2 cellular contexts compared by ENCODE assay signal in the genomic region with DNA sequence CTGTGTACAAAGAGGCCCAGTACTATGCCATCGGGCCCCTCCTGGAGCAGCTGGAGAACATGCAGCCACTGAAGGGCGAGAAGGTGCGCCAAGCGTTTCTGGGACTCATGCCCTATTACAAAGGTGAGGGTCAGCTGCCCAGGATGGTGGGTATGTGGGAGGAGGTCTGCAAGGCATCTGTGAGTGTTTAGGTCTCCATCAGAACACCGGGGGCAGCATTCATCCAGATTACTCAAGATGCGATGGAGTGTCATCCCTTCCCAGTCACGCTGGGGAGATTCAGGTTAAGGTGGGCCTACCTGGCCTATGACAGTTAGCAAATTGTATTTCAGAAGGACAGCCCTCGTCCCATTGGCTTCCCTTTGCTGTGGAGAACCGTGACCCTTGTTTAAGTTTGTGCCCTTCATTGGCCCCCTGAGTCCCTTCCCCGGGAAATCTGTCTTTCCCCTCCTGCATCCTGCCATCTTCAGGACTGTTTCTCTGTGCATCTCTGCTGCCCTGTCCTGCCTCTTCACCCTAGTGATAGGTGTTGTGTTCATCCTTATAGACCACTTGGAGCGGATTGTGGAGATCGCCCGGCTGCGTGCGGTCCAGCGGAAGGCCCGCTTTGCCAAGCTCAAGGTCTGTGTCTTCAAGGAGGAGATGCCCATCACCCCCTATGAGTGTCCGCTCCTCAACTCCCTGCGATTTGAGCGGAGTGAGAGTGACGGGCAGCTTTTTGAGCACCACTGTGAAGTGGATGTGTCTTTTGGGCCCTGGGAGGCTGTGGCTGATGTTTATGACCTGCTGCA.
TF ChIP-seq lines count a peak whose summit lies in the region.

No MANE protein-coding gene starts in this region.

TF ChIP-seq in GM23338, 12 proteins besides CTCF, POLR2A, EP300 and RAD21 (continues in another document):
- TF ChIP-seq EZH2 (IDR thresholded peaks at IDR 0.05; ENCODE audit: low read depth, unreplicated experiment) (no peak), CREB1 (CRISPR knock-in tag; IDR thresholded peaks at IDR 0.05; ENCODE audit: low read depth) (no peak), ZNF114 (CRISPR knock-in tag; IDR thresholded peaks at IDR 0.05) (no peak), ZNF331 (CRISPR knock-in tag; IDR thresholded peaks at IDR 0.05; ENCODE audit: low read depth) (no peak), STAT1 (IDR thresholded peaks at IDR 0.05; ENCODE audit: unreplicated experiment) (no peak), POLR2AphosphoS5 (IDR thresholded peaks at IDR 0.05; ENCODE audit: low read depth) (no peak), JUNB (IDR thresholded peaks at IDR 0.05; ENCODE audit: unreplicated experiment) (no peak), EZH2phosphoT487 (IDR thresholded peaks at IDR 0.05; ENCODE audit: unreplicated experiment) (no peak), NANOG (IDR thresholded peaks at IDR 0.05; ENCODE audit: borderline replicate concordance) (no peak)
- TF ChIP-seq, protein P1, sequence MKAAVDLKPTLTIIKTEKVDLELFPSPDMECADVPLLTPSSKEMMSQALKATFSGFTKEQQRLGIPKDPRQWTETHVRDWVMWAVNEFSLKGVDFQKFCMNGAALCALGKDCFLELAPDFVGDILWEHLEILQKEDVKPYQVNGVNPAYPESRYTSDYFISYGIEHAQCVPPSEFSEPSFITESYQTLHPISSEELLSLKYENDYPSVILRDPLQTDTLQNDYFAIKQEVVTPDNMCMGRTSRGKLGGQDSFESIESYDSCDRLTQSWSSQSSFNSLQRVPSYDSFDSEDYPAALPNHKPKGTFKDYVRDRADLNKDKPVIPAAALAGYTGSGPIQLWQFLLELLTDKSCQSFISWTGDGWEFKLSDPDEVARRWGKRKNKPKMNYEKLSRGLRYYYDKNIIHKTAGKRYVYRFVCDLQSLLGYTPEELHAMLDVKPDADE (IDR thresholded peaks at IDR 0.05): no peak
- TF ChIP-seq, protein P2, sequence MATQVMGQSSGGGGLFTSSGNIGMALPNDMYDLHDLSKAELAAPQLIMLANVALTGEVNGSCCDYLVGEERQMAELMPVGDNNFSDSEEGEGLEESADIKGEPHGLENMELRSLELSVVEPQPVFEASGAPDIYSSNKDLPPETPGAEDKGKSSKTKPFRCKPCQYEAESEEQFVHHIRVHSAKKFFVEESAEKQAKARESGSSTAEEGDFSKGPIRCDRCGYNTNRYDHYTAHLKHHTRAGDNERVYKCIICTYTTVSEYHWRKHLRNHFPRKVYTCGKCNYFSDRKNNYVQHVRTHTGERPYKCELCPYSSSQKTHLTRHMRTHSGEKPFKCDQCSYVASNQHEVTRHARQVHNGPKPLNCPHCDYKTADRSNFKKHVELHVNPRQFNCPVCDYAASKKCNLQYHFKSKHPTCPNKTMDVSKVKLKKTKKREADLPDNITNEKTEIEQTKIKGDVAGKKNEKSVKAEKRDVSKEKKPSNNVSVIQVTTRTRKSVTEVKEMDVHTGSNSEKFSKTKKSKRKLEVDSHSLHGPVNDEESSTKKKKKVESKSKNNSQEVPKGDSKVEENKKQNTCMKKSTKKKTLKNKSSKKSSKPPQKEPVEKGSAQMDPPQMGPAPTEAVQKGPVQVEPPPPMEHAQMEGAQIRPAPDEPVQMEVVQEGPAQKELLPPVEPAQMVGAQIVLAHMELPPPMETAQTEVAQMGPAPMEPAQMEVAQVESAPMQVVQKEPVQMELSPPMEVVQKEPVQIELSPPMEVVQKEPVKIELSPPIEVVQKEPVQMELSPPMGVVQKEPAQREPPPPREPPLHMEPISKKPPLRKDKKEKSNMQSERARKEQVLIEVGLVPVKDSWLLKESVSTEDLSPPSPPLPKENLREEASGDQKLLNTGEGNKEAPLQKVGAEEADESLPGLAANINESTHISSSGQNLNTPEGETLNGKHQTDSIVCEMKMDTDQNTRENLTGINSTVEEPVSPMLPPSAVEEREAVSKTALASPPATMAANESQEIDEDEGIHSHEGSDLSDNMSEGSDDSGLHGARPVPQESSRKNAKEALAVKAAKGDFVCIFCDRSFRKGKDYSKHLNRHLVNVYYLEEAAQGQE (IDR thresholded peaks at IDR 0.05; ENCODE audit: unreplicated experiment): no peak

TF ChIP-seq in K562, 482 proteins besides CTCF, POLR2A, EP300 and RAD21:
- no peak for TF ChIP-seq ELF4 (CRISPR knock-in tag; IDR thresholded peaks at IDR 0.05)
TF ChIP-seq in K562: peak in this region for 0.
